8 cellular contexts compared by ENCODE assay signal in the genomic region with DNA sequence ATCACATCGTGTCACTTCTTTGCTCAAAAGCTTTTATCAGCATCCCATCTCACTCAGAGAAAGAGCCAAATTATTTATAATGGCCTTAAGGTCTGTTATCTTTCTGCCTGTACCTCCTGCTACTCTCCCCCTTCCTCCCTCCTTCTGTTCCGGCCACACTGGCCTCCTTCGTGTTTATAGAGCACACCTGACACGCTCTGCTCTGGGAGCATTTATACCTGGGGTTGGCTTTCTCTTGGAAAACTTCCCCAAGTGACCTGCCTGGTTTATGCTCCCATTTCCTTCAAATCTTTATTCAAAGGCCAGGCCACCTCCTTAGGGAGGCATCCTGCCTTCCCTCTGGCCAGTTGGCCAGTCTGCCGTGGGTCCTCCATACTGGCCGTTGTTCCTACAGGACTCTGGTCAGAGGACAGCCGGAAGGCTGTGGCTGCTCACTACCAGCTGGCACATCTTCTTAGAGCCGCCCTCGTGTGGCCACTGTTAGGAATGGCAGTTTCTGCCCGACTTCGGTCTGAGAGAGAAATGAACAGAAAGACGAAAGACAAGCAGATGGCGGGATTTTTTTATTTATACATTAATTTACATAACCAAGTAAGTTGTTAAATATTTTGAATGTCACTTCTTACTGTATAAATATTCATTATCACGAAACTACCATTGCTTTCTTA.
DNase-seq lines count a peak whose midpoint lies in the region; ATAC-seq and TF ChIP-seq lines count a peak whose summit lies in the region.

No MANE protein-coding gene starts in this region.

- H3K4me3 Mint-ChIP-seq in activated naive CD4-positive, alpha-beta T cell treated with anti-CD3 and anti-CD28 coated beads for 36 hours: no peak overlapping the region

- no peaks in the 10 kb centered on the region for H3K4me1 ChIP-seq in vagina

- H3K9me3 ChIP-seq in vagina: no peaks in the 10 kb centered on the region

- peaks cover 3% of the 10 kb centered on the region for H3K4me1 Mint-ChIP-seq in activated naive CD4-positive, alpha-beta T cell treated with anti-CD3 and anti-CD28 coated beads for 36 hours (ENCODE audit: low read depth)

- no peaks in the 10 kb centered on the region for H3K36me3 ChIP-seq in vagina

- H3K27me3 Mint-ChIP-seq in activated naive CD4-positive, alpha-beta T cell treated with anti-CD3 and anti-CD28 coated beads for 36 hours (ENCODE audit: low read depth): no peaks in the 10 kb centered on the region

- H3K27ac ChIP-seq in vagina: no peak overlapping the region

- CTCF ChIA-PET in activated naive CD4-positive, alpha-beta T cell treated with anti-CD3 and anti-CD28 coated beads for 36 hours (lab: Charles Lee): interaction anchor here (0.6 to 3.9 kb wide), 3 partner anchors 57 to 1656 kb away, joined by 3 to 15 read pairs (median 4); no protein-coding TSS in a partner anchor

- peak; percentile 21 to 68 (median 46) for TF ChIP-seq CTCF in vagina (IDR thresholded peaks at IDR 0.05)

- no peaks in the 10 kb centered on the region for H3K9me3 Mint-ChIP-seq in activated naive CD4-positive, alpha-beta T cell treated with anti-CD3 and anti-CD28 coated beads for 36 hours

- DNase-seq in EH (ENCODE audit: low read depth) (peak; percentile 61), HuH-7 (ENCODE audit: low spot score) (peak; percentile 22), SK-N-DZ (ENCODE audit: low spot score) (peak; percentile 70), Right ventricle myocardium inferior (ENCODE audit: missing footprints) (peak; percentile 77), posterior cingulate gyrus (peak; percentile 19 to 95 (median 58)), vagina (ENCODE audit: extremely low spot score in 2 of 2) (no peak)
- peak; percentile 71 for DNase-seq in activated naive CD4-positive, alpha-beta T cell treated with anti-CD3 and anti-CD28 coated beads for 36 hours

- TF ChIP-seq POLR2A in vagina (IDR thresholded peaks at IDR 0.05): no peak

- ATAC-seq in GM21529 (IDR thresholded peaks at IDR 0.05; ENCODE audit: unreplicated experiment): peak; percentile 88
- peak; percentile 52 for ATAC-seq in Right ventricle myocardium inferior

- H3K27me3 ChIP-seq in vagina: no peaks in the 10 kb centered on the region

- intact Hi-C loops in activated naive CD4-positive, alpha-beta T cell treated with anti-CD3 and anti-CD28 coated beads for 36 hours (cut with micrococcal nuclease): loop anchor here (1.0 to 5.0 kb wide), 4 partner anchors 56 to 353 kb away; a partner anchor contains a TSS
- intact Hi-C loops in Right ventricle myocardium inferior (cut with DNase I) (loop anchor here (10.0 kb wide), 2 partner anchors 58 to 1362 kb away; no protein-coding TSS in a partner anchor), posterior cingulate gyrus (cut with DNase I) (loop anchor here (2.0 to 10.0 kb wide), 3 partner anchors 56 to 1668 kb away; no protein-coding TSS in a partner anchor), vagina (cut with DNase I) (loop anchor here (10.0 kb wide), 1 partner anchor 208 kb away; no protein-coding TSS in a partner anchor)

- no peak overlapping the region for H3K27ac Mint-ChIP-seq in activated naive CD4-positive, alpha-beta T cell treated with anti-CD3 and anti-CD28 coated beads for 36 hours

- no peak overlapping the region for H3K4me3 ChIP-seq in vagina

- no peaks in the 10 kb centered on the region for H3K36me3 Mint-ChIP-seq in activated naive CD4-positive, alpha-beta T cell treated with anti-CD3 and anti-CD28 coated beads for 36 hours (ENCODE audit: low read depth)

Comparison
In these comparisons a context has a peak if more than half of its experiments do, and no peak if none do; other contexts are left out.
1. DNase-seq: peak in EH (single experiment), HuH-7 (single experiment), SK-N-DZ (single experiment), activated naive CD4-positive, alpha-beta T cell treated with anti-CD3 and anti-CD28 coated beads for 36 hours (single experiment), Right ventricle myocardium inferior (single experiment) and posterior cingulate gyrus (10 of 10); none in vagina (0 of 2).